8 cellular contexts compared by ENCODE assay signal in genomic region chr3:52705438-52705687, GRCh38. TPM values are rescaled to one million over a fixed set of nuclear protein-coding genes. Genes with fewer than 3 reads are reported as not detected.
DNase-seq lines count a peak whose midpoint lies in the region; ATAC-seq, FAIRE-seq and TF ChIP-seq lines count a peak whose summit lies in the region.

No MANE protein-coding gene starts in this region.

- H3K27ac ChIP-seq in iPS DF 6.9 (ENCODE audit: low read length): no peak overlapping the region

- H3K4me3 Mint-ChIP-seq in activated CD4-positive, alpha-beta memory T cell treated with anti-CD3 and anti-CD28 coated beads for 36 hours: peak overlapping the region; percentile 96
- H3K4me3 Mint-ChIP-seq in stimulated activated naive CD8-positive, alpha-beta T cell treated with anti-CD3 and anti-CD28 coated beads, Interleukin-15, amount 100 ng/mL, for 72 hours: peak overlapping the region; percentile 97 to 98

- DNase-seq in NCI-H2171 (lab: John Stamatoyannopoulos, UW) (peak; percentile 31), NCI-H2171 treated with DMSO at 0.1 percent for 48 hours (lab: John Stamatoyannopoulos, UW) (no peak), iPS DF 6.9 (ENCODE audit: low read depth, low spot score) (no peak), GM12891 (ENCODE audit: insufficient read length, low spot score) (no peak), omental fat pad (ENCODE audit: low spot score) (no peak)
- no peak for DNase-seq in activated CD4-positive, alpha-beta memory T cell treated with anti-CD3 and anti-CD28 coated beads for 36 hours
- no peak for DNase-seq in stimulated activated naive CD8-positive, alpha-beta T cell treated with anti-CD3 and anti-CD28 coated beads, Interleukin-15, amount 100 ng/mL, for 72 hours

- H3K36me3 Mint-ChIP-seq in activated CD4-positive, alpha-beta memory T cell treated with anti-CD3 and anti-CD28 coated beads for 36 hours: peaks cover 12% of the 10 kb centered on the region

- no peaks in the 10 kb centered on the region for H3K27me3 ChIP-seq in iPS DF 6.9 (ENCODE audit: control insufficient read depth, insufficient read depth, low read length)

- FAIRE-seq in GM12891 (lab: Jason Lieb, UNC): no peak

- no peak for TF ChIP-seq POLR2A in GM12891 (IDR thresholded peaks at IDR 0.05; ENCODE audit: low read depth, low read length)

- TF ChIP-seq CTCF in omental fat pad (IDR thresholded peaks at IDR 0.05): no peak

- peak overlapping the region; percentile 91; the same call in 1 of the 2 replicates for H3K4me3 ChIP-seq in iPS DF 6.9 (ENCODE audit: low read length)

- no peaks in the 10 kb centered on the region for H3K36me3 ChIP-seq in iPS DF 6.9 (ENCODE audit: control insufficient read depth, insufficient read depth, low read length)

- no peaks in the 10 kb centered on the region for H3K4me1 ChIP-seq in iPS DF 6.9 (ENCODE audit: control insufficient read depth, insufficient read depth, low read length)

- CTCF ChIA-PET in activated CD4-positive, alpha-beta memory T cell treated with anti-CD3 and anti-CD28 coated beads for 36 hours (lab: Charles Lee): no interaction called here

- intact Hi-C loops in activated CD4-positive, alpha-beta memory T cell treated with anti-CD3 and anti-CD28 coated beads for 36 hours (cut with micrococcal nuclease): loop anchor here (5.0 kb wide), 2 partner anchors 67 to 248 kb away; partner anchors contain the start of genes NEK4 and NISCH

- no peaks in the 10 kb centered on the region for H3K9me3 ChIP-seq in iPS DF 6.9 (ENCODE audit: control insufficient read depth, insufficient read depth, low read length)

- H3K9me3 Mint-ChIP-seq in activated CD4-positive, alpha-beta memory T cell treated with anti-CD3 and anti-CD28 coated beads for 36 hours: no peaks in the 10 kb centered on the region
- H3K9me3 Mint-ChIP-seq in stimulated activated naive CD8-positive, alpha-beta T cell treated with anti-CD3 and anti-CD28 coated beads, Interleukin-15, amount 100 ng/mL, for 72 hours: no peaks in the 10 kb centered on the region

- POLR2A ChIA-PET in activated CD4-positive, alpha-beta memory T cell treated with anti-CD3 and anti-CD28 coated beads for 36 hours (lab: Charles Lee): interaction anchor here (0.6 to 2.5 kb wide), 10 partner anchors 9 to 184 kb away, joined by 3 to 14 read pairs (median 6); partner anchors contain the start of genes GNL3, PBRM1 and UQCC5

- peaks cover 25% of the 10 kb centered on the region for H3K4me1 Mint-ChIP-seq in activated CD4-positive, alpha-beta memory T cell treated with anti-CD3 and anti-CD28 coated beads for 36 hours (ENCODE audit: low read depth)
- peaks cover 32% of the 10 kb centered on the region for H3K4me1 Mint-ChIP-seq in stimulated activated naive CD8-positive, alpha-beta T cell treated with anti-CD3 and anti-CD28 coated beads, Interleukin-15, amount 100 ng/mL, for 72 hours

- WGBS in iPS DF 6.9 (ENCODE audit: insufficient coverage, insufficient read length): no CpG with 5 or more reads among the region's 25 CpGs

- peak overlapping the region; percentile 89 for H3K27ac Mint-ChIP-seq in activated CD4-positive, alpha-beta memory T cell treated with anti-CD3 and anti-CD28 coated beads for 36 hours
- H3K27ac Mint-ChIP-seq in stimulated activated naive CD8-positive, alpha-beta T cell treated with anti-CD3 and anti-CD28 coated beads, Interleukin-15, amount 100 ng/mL, for 72 hours: peak overlapping the region; percentile 90 to 97

- H3K27me3 Mint-ChIP-seq in activated CD4-positive, alpha-beta memory T cell treated with anti-CD3 and anti-CD28 coated beads for 36 hours: no peaks in the 10 kb centered on the region
- no peaks in the 10 kb centered on the region for H3K27me3 Mint-ChIP-seq in stimulated activated naive CD8-positive, alpha-beta T cell treated with anti-CD3 and anti-CD28 coated beads, Interleukin-15, amount 100 ng/mL, for 72 hours

- ATAC-seq in stimulated activated naive CD8-positive, alpha-beta T cell treated with anti-CD3 and anti-CD28 coated beads, Interleukin-15, amount 100 ng/mL, for 72 hours: peak; percentile 73
- ATAC-seq in omental fat pad (ENCODE audit: low FRiP score) (no peak), HG02642 (IDR thresholded peaks at IDR 0.05; ENCODE audit: poor library complexity, unreplicated experiment) (no peak)

TF ChIP-seq in GM12891, 5 proteins besides CTCF, POLR2A, EP300 and RAD21:
- TF ChIP-seq POLR2AphosphoS5 (IDR thresholded peaks at IDR 0.05; ENCODE audit: low read depth, low read length): no peak
- TF ChIP-seq SPI1 (IDR thresholded peaks at IDR 0.05; ENCODE audit: low read depth, low read length): no peak
- no peak for TF ChIP-seq PAX5 (IDR thresholded peaks at IDR 0.05; ENCODE audit: insufficient read depth, low read length, severe bottlenecking)
- TF ChIP-seq POU2F2 (IDR thresholded peaks at IDR 0.05; ENCODE audit: low read depth, low read length): no peak
- TF ChIP-seq TAF1 (IDR thresholded peaks at IDR 0.05; ENCODE audit: low read depth, low read length): no peak

RNA-seq across cellular contexts. Expression of gene GLT8D1, which starts 0.2 kb away (rescaled TPM):
- 10 to 100 TPM; 34.1 to 36.9 TPM for total RNA-seq in activated CD4-positive, alpha-beta memory T cell treated with anti-CD3 and anti-CD28 coated beads for 36 hours
- 34.8 TPM for polyA plus RNA-seq in GM12891 (2012; ENCODE audit: low read depth, missing spikeins)
- total RNA-seq in omental fat pad: 10 to 100 TPM; 24.0 to 53.0 (median 45.4) TPM

RNA-seq across cellular contexts. Expression of gene SPCS1, which starts 0.5 kb away (rescaled TPM):
- total RNA-seq in activated CD4-positive, alpha-beta memory T cell treated with anti-CD3 and anti-CD28 coated beads for 36 hours: 100 to 1,000 TPM; 132 TPM
- 184 TPM for polyA plus RNA-seq in GM12891 (2012; ENCODE audit: low read depth, missing spikeins)
- total RNA-seq in omental fat pad: 100 to 1,000 TPM in 2 of 4 donors, 10 to 100 TPM in 2; 49.2 to 138 (median 84.9) TPM

RNA-seq across cellular contexts. Expression of gene GNL3, which starts 19.5 kb away (rescaled TPM):
- 100 to 1,000 TPM; 167 to 172 TPM for total RNA-seq in activated CD4-positive, alpha-beta memory T cell treated with anti-CD3 and anti-CD28 coated beads for 36 hours
- 116 TPM for polyA plus RNA-seq in GM12891 (2012; ENCODE audit: low read depth, missing spikeins)
- 100 to 1,000 TPM in 2 of 4 donors, 10 to 100 TPM in 2; 55.8 to 371 (median 93.0) TPM for total RNA-seq in omental fat pad

RNA-seq across cellular contexts. Expression of gene PBRM1, which starts 19.6 kb away (rescaled TPM):
- 10 to 100 TPM; 52.3 to 59.2 TPM for total RNA-seq in activated CD4-positive, alpha-beta memory T cell treated with anti-CD3 and anti-CD28 coated beads for 36 hours
- polyA plus RNA-seq in GM12891 (2012; ENCODE audit: low read depth, missing spikeins): 11.0 TPM
- total RNA-seq in omental fat pad: 100 to 1,000 TPM in 3 of 4 donors, 10 to 100 TPM in 1; 89.4 to 118 (median 114) TPM
